In genomic region chr11:76627541-76628082, GRCh38 we compare ENCODE assay signal across 13 cellular contexts. TPM values are rescaled to one million over a fixed set of nuclear protein-coding genes. Genes with fewer than 3 reads are reported as not detected.
DNase-seq lines count a peak whose midpoint lies in the region; ATAC-seq and TF ChIP-seq lines count a peak whose summit lies in the region.
"Had no signal": no experiment of that assay in that cellular context is flagged by ENCODE, and none has a peak within 500 bp of the region (broad histone marks: within the 10 kb centered on the region; RNA-seq: fewer than 3 reads in every experiment).

No MANE protein-coding gene starts in this region.

- DNase-seq in activated T-cell treated with anti-CD3 and anti-CD28 coated beads, Interleukin-2, amount 50 U/mL, for 24 hours, result peak; percentile 26
- no peak for DNase-seq in activated T-cell treated with anti-CD3 and anti-CD28 coated beads, Interleukin-2, amount 50 U/mL, for 4 hours
- peak; percentile 22 for DNase-seq in NAMALWA (ENCODE audit: low spot score)
- DNase-seq in ascending aorta (ENCODE audit: low spot score in 2 of 2), result peak in 1 of 2 donors; percentile 58
- peak; percentile 46 for DNase-seq in stimulated activated naive CD8-positive, alpha-beta T cell treated with anti-CD3 and anti-CD28 coated beads, Interleukin-15, Interleukin-2, amounts not matched to agents 100 U/mL and 50 U/mL, for 24 hours
- DNase-seq in stimulated activated CD4-positive, alpha-beta T cell treated with anti-CD3 and anti-CD28 coated beads, Interleukin-4, amount 100 ng/mL, for 1 hour, result no peak
- DNase-seq: left lung had no signal

- no peak for ATAC-seq in activated T-cell treated with anti-CD3 and anti-CD28 coated beads, Interleukin-2, amount 50 U/mL, for 4 hours
- ATAC-seq in stimulated activated naive CD8-positive, alpha-beta T cell treated with anti-CD3 and anti-CD28 coated beads, Interleukin-15, Interleukin-2, amounts not matched to agents 100 U/mL and 50 U/mL, for 24 hours, result peak; percentile 4
- ATAC-seq in GM21529 (IDR thresholded peaks at IDR 0.05; ENCODE audit: unreplicated experiment) (no peak), GM18867 (IDR thresholded peaks at IDR 0.05; ENCODE audit: unreplicated experiment) (no peak)
- ATAC-seq: left lung had no signal

- intact Hi-C loops in ascending aorta (cut with DNase I), result no loop called here

- H3K36me3 ChIP-seq in ascending aorta, result no peaks in the 10 kb centered on the region
- H3K36me3 ChIP-seq: left lung, prostate gland, SJCRH30, thoracic aorta had no signal

- H3K4me1 Mint-ChIP-seq in activated T-cell treated with anti-CD3 and anti-CD28 coated beads, Interleukin-2, amount 50 U/mL, for 24 hours (ENCODE audit: low read depth), result peaks cover 45% of the 10 kb centered on the region
- H3K4me1 Mint-ChIP-seq in activated T-cell treated with anti-CD3 and anti-CD28 coated beads, Interleukin-2, amount 50 U/mL, for 4 hours (ENCODE audit: low read depth), result peaks cover 35% of the 10 kb centered on the region

- peak overlapping the region; percentile 17 to 55 for H3K27ac ChIP-seq in ascending aorta
- H3K27ac ChIP-seq: prostate gland, SJCRH30 had no signal

- peaks cover 8 to 28% of the 10 kb centered on the region in 2 donors for H3K4me1 ChIP-seq in ascending aorta
- H3K4me1 ChIP-seq: prostate gland had no signal

- no peaks in the 10 kb centered on the region for H3K27me3 Mint-ChIP-seq in activated T-cell treated with anti-CD3 and anti-CD28 coated beads, Interleukin-2, amount 50 U/mL, for 24 hours
- H3K27me3 Mint-ChIP-seq in activated T-cell treated with anti-CD3 and anti-CD28 coated beads, Interleukin-2, amount 50 U/mL, for 4 hours (ENCODE audit: low read depth), result no peaks in the 10 kb centered on the region

- peak overlapping the region; percentile 83 for H3K27ac Mint-ChIP-seq in activated T-cell treated with anti-CD3 and anti-CD28 coated beads, Interleukin-2, amount 50 U/mL, for 24 hours
- H3K27ac Mint-ChIP-seq: endodermal cell had no signal

- no peak overlapping the region for H3K4me3 Mint-ChIP-seq in activated T-cell treated with anti-CD3 and anti-CD28 coated beads, Interleukin-2, amount 50 U/mL, for 24 hours
- H3K4me3 Mint-ChIP-seq in activated T-cell treated with anti-CD3 and anti-CD28 coated beads, Interleukin-2, amount 50 U/mL, for 4 hours, result no peak overlapping the region
- H3K4me3 Mint-ChIP-seq: endodermal cell had no signal

- peaks cover 11% of the 10 kb centered on the region for H3K9me3 Mint-ChIP-seq in activated T-cell treated with anti-CD3 and anti-CD28 coated beads, Interleukin-2, amount 50 U/mL, for 24 hours
- H3K9me3 Mint-ChIP-seq in activated T-cell treated with anti-CD3 and anti-CD28 coated beads, Interleukin-2, amount 50 U/mL, for 4 hours, result peaks cover 10% of the 10 kb centered on the region

- H3K27me3 ChIP-seq in ascending aorta, result no peaks in the 10 kb centered on the region
- H3K27me3 ChIP-seq: left lung, SJCRH30 had no signal

- peaks cover 7 to 9% of the 10 kb centered on the region in 2 donors for H3K9me3 ChIP-seq in ascending aorta
- H3K9me3 ChIP-seq: prostate gland, SJCRH30 had no signal

- TF ChIP-seq CTCF in ascending aorta (IDR thresholded peaks at IDR 0.05), result no peak

- no peaks in the 10 kb centered on the region for H3K36me3 Mint-ChIP-seq in activated T-cell treated with anti-CD3 and anti-CD28 coated beads, Interleukin-2, amount 50 U/mL, for 24 hours (ENCODE audit: low read depth)
- H3K36me3 Mint-ChIP-seq in activated T-cell treated with anti-CD3 and anti-CD28 coated beads, Interleukin-2, amount 50 U/mL, for 4 hours (ENCODE audit: insufficient read depth), result peaks cover 4% of the 10 kb centered on the region

- no peak overlapping the region for H3K4me3 ChIP-seq in ascending aorta
- H3K4me3 ChIP-seq: left lung, prostate gland, SJCRH30, thoracic aorta had no signal

RNA-seq across cellular contexts. Expression of gene LRRC32, which starts 42.9 kb away (rescaled TPM):
- total RNA-seq in activated T-cell treated with anti-CD3 and anti-CD28 coated beads, Interleukin-2, amount 50 U/mL, for 4 hours, result 1 to 10 TPM; 4.6 to 5.8 (median 4.6) TPM
- total RNA-seq in ascending aorta, result 280 TPM

Comparison
In these comparisons a context has a peak if more than half of its experiments do, and no peak if none do; other contexts are left out.
1. DNase-seq: peak in activated T-cell treated with anti-CD3 and anti-CD28 coated beads, Interleukin-2, amount 50 U/mL, for 24 hours (single experiment), NAMALWA (single experiment) and stimulated activated naive CD8-positive, alpha-beta T cell treated with anti-CD3 and anti-CD28 coated beads, Interleukin-15, Interleukin-2, amounts not matched to agents 100 U/mL and 50 U/mL, for 24 hours (single experiment); none in activated T-cell treated with anti-CD3 and anti-CD28 coated beads, Interleukin-2, amount 50 U/mL, for 4 hours (single experiment) and stimulated activated CD4-positive, alpha-beta T cell treated with anti-CD3 and anti-CD28 coated beads, Interleukin-4, amount 100 ng/mL, for 1 hour (single experiment).
2. RNA of gene LRRC32, which starts 42.9 kb away (total RNA-seq): 280 TPM in ascending aorta (single experiment); 4.6 to 5.8 TPM in activated T-cell treated with anti-CD3 and anti-CD28 coated beads, Interleukin-2, amount 50 U/mL, for 4 hours; every median in the first group is over 10 times any median in the second.